13 cellular contexts compared by ENCODE assay signal in the genomic region with DNA sequence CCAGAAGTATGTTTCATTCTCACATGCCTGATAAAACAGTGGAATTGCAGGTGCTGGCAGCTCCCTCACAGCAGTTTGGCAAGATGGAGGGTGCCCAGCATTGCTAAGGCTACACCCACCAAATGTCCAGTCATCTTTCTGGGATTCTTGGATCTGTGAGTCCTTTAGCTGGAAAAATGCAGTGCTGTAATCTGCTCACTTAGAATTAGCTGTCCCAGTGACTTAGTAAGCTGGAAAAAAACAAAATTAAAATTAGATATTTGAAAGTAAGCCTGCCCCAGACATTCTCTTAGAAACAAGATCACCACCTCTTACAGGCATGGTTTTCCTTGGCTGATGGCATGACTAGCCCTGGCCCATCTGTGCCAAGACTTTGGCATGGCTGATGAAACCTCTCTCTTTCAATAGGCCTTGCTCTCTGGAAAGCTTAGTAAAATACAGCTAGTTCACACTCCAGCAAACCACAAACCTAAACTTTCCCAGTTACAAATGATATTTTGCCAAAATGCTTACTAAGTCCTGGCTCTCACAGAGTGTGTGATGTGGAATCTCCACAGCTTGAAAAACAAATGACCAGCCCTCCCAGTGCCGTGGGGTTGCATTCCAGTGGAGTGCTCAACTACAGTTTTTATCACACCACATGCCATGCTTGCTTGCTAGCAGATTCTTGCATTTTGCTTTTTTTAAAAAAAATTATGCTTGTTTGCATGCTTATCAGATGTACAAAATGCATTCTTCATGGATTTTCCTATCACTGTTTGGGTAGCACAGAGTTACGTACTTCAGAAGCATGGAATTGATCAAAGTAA.
DNase-seq lines count a peak whose midpoint lies in the region; ATAC-seq and TF ChIP-seq lines count a peak whose summit lies in the region.
"Had no signal": no experiment of that assay in that cellular context is flagged by ENCODE, and none has a peak within 500 bp of the region (broad histone marks: within the 10 kb centered on the region; RNA-seq: fewer than 3 reads in every experiment).

No MANE protein-coding gene starts in this region.

- TF ChIP-seq EP300 in gastroesophageal sphincter (IDR thresholded peaks at IDR 0.05): no peak

- no peaks in the 10 kb centered on the region for H3K4me1 Mint-ChIP-seq in activated CD4-positive, alpha-beta memory T cell treated with anti-CD3 and anti-CD28 coated beads, Interleukin-2, amount 10 ng/mL, durations not matched to agents 7 days and 5 days

- CTCF ChIA-PET in BJ (lab: Yijun Ruan, JAX): interaction anchor here (0.5 to 2.0 kb wide), 3 partner anchors 10 to 318 kb away, joined by 3 to 5 read pairs (median 4); no protein-coding TSS in a partner anchor
- CTCF ChIA-PET in activated CD4-positive, alpha-beta memory T cell treated with anti-CD3 and anti-CD28 coated beads, Interleukin-2, amount 10 ng/mL, durations not matched to agents 7 days and 5 days (lab: Charles Lee): no interaction called here

- H3K9me3 Mint-ChIP-seq in activated CD4-positive, alpha-beta memory T cell treated with anti-CD3 and anti-CD28 coated beads, Interleukin-2, amount 10 ng/mL, durations not matched to agents 7 days and 5 days: no peaks in the 10 kb centered on the region

- H3K4me3 Mint-ChIP-seq in activated CD4-positive, alpha-beta memory T cell treated with anti-CD3 and anti-CD28 coated beads, Interleukin-2, amount 10 ng/mL, durations not matched to agents 7 days and 5 days: no peak overlapping the region

- H3K4me1 ChIP-seq in SJCRH30 (peaks cover 39% of the 10 kb centered on the region), gastroesophageal sphincter (peaks cover 0 to 20% (median 3%) of the 10 kb centered on the region in 3 donors)
- H3K4me1 ChIP-seq: spleen had no signal

- POLR2A ChIA-PET in BJ (lab: Charles Lee): no interaction called here
- POLR2A ChIA-PET in activated CD4-positive, alpha-beta memory T cell treated with anti-CD3 and anti-CD28 coated beads, Interleukin-2, amount 10 ng/mL, durations not matched to agents 7 days and 5 days (lab: Charles Lee): no interaction called here

- H3K27ac Mint-ChIP-seq in activated CD4-positive, alpha-beta memory T cell treated with anti-CD3 and anti-CD28 coated beads, Interleukin-2, amount 10 ng/mL, durations not matched to agents 7 days and 5 days: no peak overlapping the region

- H3K36me3 ChIP-seq in BJ (ENCODE audit: control insufficient read depth, insufficient read depth, low read length) (no peaks in the 10 kb centered on the region), SJCRH30 (peaks cover 21% of the 10 kb centered on the region), gastroesophageal sphincter (no peaks in the 10 kb centered on the region)
- H3K36me3 ChIP-seq: spleen had no signal

- WGBS in gastroesophageal sphincter (ENCODE audit: low coverage in 1 of 2), 2 donors: 0 to 49% methylated on average over 1 to 2 of the region's 2 CpGs

- DNase-seq in BJ (ENCODE audit: low read depth): peak; percentile 75
- peak; percentile 82 to 83 for DNase-seq in SJCRH30
- peak; percentile 85 for DNase-seq in renal cortical epithelial cell (ENCODE audit: low read depth)
- no peak for DNase-seq in anterior cingulate cortex (lab: John Stamatoyannopoulos, UW)
- no peak for DNase-seq in NCI-H1048 (lab: John Stamatoyannopoulos, UW)
- DNase-seq in activated CD4-positive, alpha-beta memory T cell treated with anti-CD3 and anti-CD28 coated beads, Interleukin-2, amount 10 ng/mL, durations not matched to agents 7 days and 5 days: no peak
- DNase-seq in DMS114 treated with DMSO at 0.1 percent for 48 hours (lab: John Stamatoyannopoulos, UW; ENCODE audit: unreplicated experiment): no peak
- DNase-seq: activated CD4-positive, alpha-beta T cell treated with anti-CD3 and anti-CD28 coated beads, Interleukin-2, amount 50 U/mL, for 48 hours; central memory CD4-positive, alpha-beta T cell; spleen; stimulated activated naive CD4-positive, alpha-beta T cell treated with Interleukin-2 at 50 U/mL for 16 hours had no signal

- H3K27ac ChIP-seq in SJCRH30: peak overlapping the region; percentile 98
- peak overlapping the region in 3 of 4 donors; percentile 50 to 64 (median 58) for H3K27ac ChIP-seq in gastroesophageal sphincter
- H3K27ac ChIP-seq: PC-9, spleen had no signal

- no peak for TF ChIP-seq CTCF in BJ (IDR thresholded peaks at IDR 0.05; ENCODE audit: insufficient read depth, low read depth, low read length)
- TF ChIP-seq CTCF in gastroesophageal sphincter (IDR thresholded peaks at IDR 0.05): no peak

- no peaks in the 10 kb centered on the region for H3K27me3 Mint-ChIP-seq in activated CD4-positive, alpha-beta memory T cell treated with anti-CD3 and anti-CD28 coated beads, Interleukin-2, amount 10 ng/mL, durations not matched to agents 7 days and 5 days

- H3K4me3 ChIP-seq in BJ (ENCODE audit: low read depth, low read length) (no peak overlapping the region), SJCRH30 (0 out of 2 replicates have a peak overlapping the region, but pooled peaks have one; percentile 1), gastroesophageal sphincter (no peak overlapping the region)
- H3K4me3 ChIP-seq: PC-9, spleen had no signal

- no peak for TF ChIP-seq POLR2A in gastroesophageal sphincter (IDR thresholded peaks at IDR 0.05)

- H3K36me3 Mint-ChIP-seq in activated CD4-positive, alpha-beta memory T cell treated with anti-CD3 and anti-CD28 coated beads, Interleukin-2, amount 10 ng/mL, durations not matched to agents 7 days and 5 days (ENCODE audit: low read depth): no peaks in the 10 kb centered on the region

- H3K27me3 ChIP-seq in BJ (ENCODE audit: control insufficient read depth, insufficient read depth, low read length): peaks cover 3% of the 10 kb centered on the region; the same call in 1 of the 2 replicates
- H3K27me3 ChIP-seq in SJCRH30: no peaks in the 10 kb centered on the region
- H3K27me3 ChIP-seq in gastroesophageal sphincter: no peaks in the 10 kb centered on the region

- ATAC-seq in gastroesophageal sphincter: peak; percentile 85

- H3K9me3 ChIP-seq in SJCRH30 (replicated peaks): no peaks in the 10 kb centered on the region
- no peaks in the 10 kb centered on the region for H3K9me3 ChIP-seq in gastroesophageal sphincter
- H3K9me3 ChIP-seq: spleen had no signal

Comparison
In these comparisons a context has a peak if more than half of its experiments do, and no peak if none do; other contexts are left out.
1. DNase-seq: peak in BJ (single experiment), SJCRH30 (2 of 2) and renal cortical epithelial cell (single experiment); none in anterior cingulate cortex (0 of 58), NCI-H1048 (single experiment), activated CD4-positive, alpha-beta memory T cell treated with anti-CD3 and anti-CD28 coated beads, Interleukin-2, amount 10 ng/mL, durations not matched to agents 7 days and 5 days (single experiment) and DMS114 treated with DMSO at 0.1 percent for 48 hours (single experiment).